ENCODE assay signal across 16 cellular contexts in genomic region chr11:94111660-94112059, GRCh38.
"Had no signal": no experiment of that assay in that cellular context is flagged by ENCODE, and none has a peak within 500 bp of the region (broad histone marks: within the 10 kb centered on the region; RNA-seq: fewer than 3 reads in every experiment).

No MANE protein-coding gene starts in this region.

- ATAC-seq: activated CD8-positive, alpha-beta memory T cell treated with anti-CD3 and anti-CD28 coated beads, Interleukin-2, amount 10 ng/mL, durations not matched to agents 7 days and 5 days had no signal

- H3K27me3 ChIP-seq: cardiac muscle cell, colonic mucosa, transverse colon had no signal

- H3K4me3 Mint-ChIP-seq: activated CD8-positive, alpha-beta memory T cell treated with anti-CD3 and anti-CD28 coated beads, Interleukin-2, amount 10 ng/mL, durations not matched to agents 7 days and 5 days; activated naive CD8-positive, alpha-beta T cell; neural crest cell had no signal

- H3K36me3 Mint-ChIP-seq: activated CD8-positive, alpha-beta memory T cell treated with anti-CD3 and anti-CD28 coated beads, Interleukin-2, amount 10 ng/mL, durations not matched to agents 7 days and 5 days had no signal

- H3K4me3 ChIP-seq: cardiac muscle cell, colonic mucosa, transverse colon had no signal

- H3K27ac ChIP-seq: cardiac muscle cell, colonic mucosa had no signal

- H3K36me3 ChIP-seq: cardiac muscle cell, colonic mucosa, transverse colon had no signal

- H3K4me1 ChIP-seq: colonic mucosa, transverse colon had no signal

- H3K27ac Mint-ChIP-seq: activated CD8-positive, alpha-beta memory T cell treated with anti-CD3 and anti-CD28 coated beads, Interleukin-2, amount 10 ng/mL, durations not matched to agents 7 days and 5 days; activated naive CD8-positive, alpha-beta T cell had no signal

- H3K9me3 ChIP-seq: colonic mucosa, transverse colon had no signal

- H3K4me1 Mint-ChIP-seq: activated CD8-positive, alpha-beta memory T cell treated with anti-CD3 and anti-CD28 coated beads, Interleukin-2, amount 10 ng/mL, durations not matched to agents 7 days and 5 days; neural crest cell had no signal

- DNase-seq: activated CD4-positive, alpha-beta T cell treated with anti-CD3 and anti-CD28 coated beads for 1 hour; activated CD4-positive, alpha-beta T cell treated with anti-CD3 and anti-CD28 coated beads, Interleukin-2, amount 50 U/mL, for 48 hours; activated CD8-positive, alpha-beta memory T cell treated with anti-CD3 and anti-CD28 coated beads, Interleukin-2, amount 10 ng/mL, durations not matched to agents 7 days and 5 days; activated gamma-delta T cell; activated T-cell treated with anti-CD3 and anti-CD28 coated beads, Interleukin-2, amount 50 U/mL, for 48 hours; amygdala; colonic mucosa; effector memory CD4-positive, alpha-beta T cell; islet precursor cell; stimulated activated CD4-positive, alpha-beta T cell treated with anti-CD3 and anti-CD28 coated beads, Interleukin-15, amount 100 ng/mL, for 24 hours; stimulated activated CD4-positive, alpha-beta T cell treated with anti-CD3 and anti-CD28 coated beads, Interleukin-4, amount 100 ng/mL, for 4 hours; T-helper 9 cell; transverse colon had no signal
